ENCODE assay signal across 19 cellular contexts in the genomic region with DNA sequence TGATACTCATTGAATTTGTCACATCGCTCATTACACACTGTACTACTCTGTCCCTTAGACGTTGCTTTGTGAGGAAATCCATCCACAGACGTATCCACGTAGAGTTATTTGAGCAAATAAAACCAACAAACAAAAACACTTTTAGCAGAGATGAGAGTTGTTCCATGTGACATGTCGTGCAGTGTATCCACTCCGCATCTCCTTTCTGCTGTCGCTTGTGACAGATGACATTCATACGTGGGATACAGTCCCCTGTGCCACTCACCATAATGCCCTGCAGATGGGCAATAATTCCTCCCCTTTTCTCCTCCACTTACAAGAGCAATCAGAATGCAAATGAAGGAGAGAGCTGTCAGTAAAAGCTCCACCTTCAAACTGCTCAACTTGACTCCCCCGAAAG.
"Had no signal": no experiment of that assay in that cellular context is flagged by ENCODE, and none has a peak within 500 bp of the region (broad histone marks: within the 10 kb centered on the region; RNA-seq: fewer than 3 reads in every experiment).

No MANE protein-coding gene starts in this region.

- H3K36me3 ChIP-seq: brain microvascular endothelial cell, ovary had no signal

- H3K4me3 ChIP-seq: left ventricle myocardium inferior, ovary, tibial artery had no signal

- DNase-seq: activated B cell treated with CpG ODN at 0.5 μM for 24 hours; activated CD4-positive, alpha-beta memory T cell treated with anti-CD3 and anti-CD28 coated beads for 36 hours; activated CD4-positive, alpha-beta T cell treated with anti-CD3 and anti-CD28 coated beads for 4 hours; aorta; brain microvascular endothelial cell; central memory CD4-positive, alpha-beta T cell; dermis blood vessel endothelial cell; effector CD8-positive, alpha-beta T cell; foreskin melanocyte; left ventricle myocardium inferior; naive thymus-derived CD4-positive, alpha-beta T cell; ovary; right cardiac atrium; stimulated activated CD4-positive, alpha-beta T cell treated with anti-CD3 and anti-CD28 coated beads, Interleukin-4, amount 100 ng/mL, for 4 hours; T-helper 1 cell; tibial artery had no signal

- H3K4me3 Mint-ChIP-seq: activated B cell treated with CpG ODN at 0.5 μM for 24 hours; activated CD4-positive, alpha-beta memory T cell treated with anti-CD3 and anti-CD28 coated beads for 36 hours; activated T-helper 1 cell treated with anti-CD3 and anti-CD28 coated beads, Interleukin-12 subunit alpha, Interleukin-12 subunit beta, Interleukin-2, Interleukin-4 antibody, amounts not matched to agents 30 ng/mL and 10 ng/mL and 1 ng/mL, durations not matched to agents 14 hours and 24 hours and 36 hours; naive thymus-derived CD4-positive, alpha-beta T cell; stimulated activated naive CD8-positive, alpha-beta T cell treated with anti-CD3 and anti-CD28 coated beads, Interleukin-15, Interleukin-2, amounts not matched to agents 100 ng/mL and 50 ng/mL, for 24 hours had no signal

- ATAC-seq: activated naive CD4-positive, alpha-beta T cell treated with anti-CD3 and anti-CD28 coated beads, Interleukin-2, amount 50 U/mL, for 72 hours; naive thymus-derived CD4-positive, alpha-beta T cell; right cardiac atrium had no signal

- H3K9me3 ChIP-seq: left ventricle myocardium inferior, ovary, tibial artery had no signal

- H3K27ac ChIP-seq: brain microvascular endothelial cell, left ventricle myocardium inferior, ovary, tibial artery had no signal

- H3K27me3 Mint-ChIP-seq: activated B cell treated with CpG ODN at 0.5 μM for 24 hours; activated CD4-positive, alpha-beta memory T cell treated with anti-CD3 and anti-CD28 coated beads for 36 hours; naive thymus-derived CD4-positive, alpha-beta T cell; stimulated activated naive CD8-positive, alpha-beta T cell treated with anti-CD3 and anti-CD28 coated beads, Interleukin-15, Interleukin-2, amounts not matched to agents 100 ng/mL and 50 ng/mL, for 24 hours had no signal

- H3K27ac Mint-ChIP-seq: activated B cell treated with CpG ODN at 0.5 μM for 24 hours; activated CD4-positive, alpha-beta memory T cell treated with anti-CD3 and anti-CD28 coated beads for 36 hours; activated naive CD4-positive, alpha-beta T cell treated with anti-CD3 and anti-CD28 coated beads, Interleukin-2, amount 50 U/mL, for 72 hours; activated T-helper 1 cell treated with anti-CD3 and anti-CD28 coated beads, Interleukin-12 subunit alpha, Interleukin-12 subunit beta, Interleukin-2, Interleukin-4 antibody, amounts not matched to agents 30 ng/mL and 10 ng/mL and 1 ng/mL, durations not matched to agents 14 hours and 24 hours and 36 hours; naive thymus-derived CD4-positive, alpha-beta T cell; stimulated activated naive CD8-positive, alpha-beta T cell treated with anti-CD3 and anti-CD28 coated beads, Interleukin-15, Interleukin-2, amounts not matched to agents 100 ng/mL and 50 ng/mL, for 24 hours had no signal

- H3K27me3 ChIP-seq: brain microvascular endothelial cell, ovary, tibial artery had no signal

- H3K9me3 Mint-ChIP-seq: activated B cell treated with CpG ODN at 0.5 μM for 24 hours; activated CD4-positive, alpha-beta memory T cell treated with anti-CD3 and anti-CD28 coated beads for 36 hours; activated naive CD4-positive, alpha-beta T cell treated with anti-CD3 and anti-CD28 coated beads, Interleukin-2, amount 50 U/mL, for 72 hours; activated T-helper 1 cell treated with anti-CD3 and anti-CD28 coated beads, Interleukin-12 subunit alpha, Interleukin-12 subunit beta, Interleukin-2, Interleukin-4 antibody, amounts not matched to agents 30 ng/mL and 10 ng/mL and 1 ng/mL, durations not matched to agents 14 hours and 24 hours and 36 hours; naive thymus-derived CD4-positive, alpha-beta T cell; stimulated activated naive CD8-positive, alpha-beta T cell treated with anti-CD3 and anti-CD28 coated beads, Interleukin-15, Interleukin-2, amounts not matched to agents 100 ng/mL and 50 ng/mL, for 24 hours had no signal
